17 cellular contexts compared by ENCODE assay signal in the genomic region with DNA sequence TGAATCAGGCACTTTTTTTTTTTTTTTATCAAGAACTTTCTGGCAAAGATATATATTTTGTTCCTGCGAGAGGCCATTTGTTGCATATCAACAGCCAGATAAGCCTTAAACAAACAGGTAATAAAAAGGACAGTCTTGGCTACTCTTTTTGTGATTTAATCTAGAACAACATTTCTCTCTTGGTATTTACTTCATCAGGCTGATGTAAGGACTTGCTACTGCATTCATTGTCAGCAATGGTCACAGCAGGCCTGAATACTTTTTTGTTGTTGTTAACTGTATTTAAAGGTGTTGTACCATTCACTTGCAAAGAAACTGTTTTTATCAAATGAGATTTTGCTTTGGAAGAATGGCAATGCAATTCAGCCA.
DNase-seq lines count a peak whose midpoint lies in the region; ATAC-seq and TF ChIP-seq lines count a peak whose summit lies in the region.
"Had no signal": no experiment of that assay in that cellular context is flagged by ENCODE, and none has a peak within 500 bp of the region (broad histone marks: within the 10 kb centered on the region; RNA-seq: fewer than 3 reads in every experiment).

No MANE protein-coding gene starts in this region.

- no peaks in the 10 kb centered on the region for H3K27me3 ChIP-seq in H9 (ENCODE audit: insufficient read depth, low read length)
- no peaks in the 10 kb centered on the region for H3K27me3 ChIP-seq in SJCRH30
- no peaks in the 10 kb centered on the region for H3K27me3 ChIP-seq in subcutaneous abdominal adipose tissue (ENCODE audit: control insufficient read depth in 5 of 5, insufficient read depth in 4 of 5, low read length in 5 of 5)
- H3K27me3 ChIP-seq: neural progenitor cell, right atrium auricular region had no signal

- no peak overlapping the region for H3K4ac ChIP-seq in H9 (ENCODE audit: low read depth, low read length)

- H3K4me3 ChIP-seq in SJCRH30 (no peak overlapping the region), fibroblast of pulmonary artery (replicated peaks; ENCODE audit: low read depth, low read length) (no peak overlapping the region), subcutaneous abdominal adipose tissue (ENCODE audit: low read depth in 1 of 5, low read length in 5 of 5) (no peak overlapping the region)
- H3K4me3 ChIP-seq: K562, neural progenitor cell, right atrium auricular region had no signal

- no peaks in the 10 kb centered on the region for H3K27me3 Mint-ChIP-seq in H9 (ENCODE audit: low read depth)

- no peak overlapping the region for H2AK5ac ChIP-seq in H9 (ENCODE audit: insufficient read length, low read length)

- peak overlapping the region; percentile 68 to 90 (median 82); a peak in 6 of 7 replicates for H3K27ac Mint-ChIP-seq in H9
- H3K27ac Mint-ChIP-seq: immature natural killer cell; neural progenitor cell; T-helper 1 cell treated with Interleukin-12 subunit alpha and Interleukin-12 subunit beta and Interleukin-4 antibody, amounts not matched to agents 30 μg/mL and 1 μg/mL, for 36 hours had no signal

- no peak overlapping the region for H4K8ac ChIP-seq in H9 (replicated peaks; ENCODE audit: insufficient read length, low read depth, low read length)

- no peak overlapping the region for H2BK20ac ChIP-seq in H9 (ENCODE audit: low read depth, low read length, poor library complexity, severe bottlenecking)

- no peaks in the 10 kb centered on the region for H3K79me2 ChIP-seq in H9 (ENCODE audit: insufficient read depth, low read length)

- peak overlapping the region; percentile 24 for H3K4me2 ChIP-seq in H9 (ENCODE audit: insufficient read depth, insufficient read length, low read length)
- H3K4me2 ChIP-seq: neural progenitor cell had no signal

- H3K79me1 ChIP-seq in H9 (ENCODE audit: insufficient read depth, low read depth, low read length, poor library complexity, severe bottlenecking) = no peaks in the 10 kb centered on the region

- H4K20me1 ChIP-seq in H9 (ENCODE audit: control insufficient read depth, insufficient read depth, insufficient read length) = no peaks in the 10 kb centered on the region

- no peaks in the 10 kb centered on the region for H3K36me3 ChIP-seq in SJCRH30
- no peaks in the 10 kb centered on the region for H3K36me3 ChIP-seq in subcutaneous abdominal adipose tissue (ENCODE audit: control insufficient read depth in 5 of 5, insufficient read depth in 5 of 5, low read length in 5 of 5)
- H3K36me3 ChIP-seq: neural progenitor cell, right atrium auricular region had no signal

- H2AFZ ChIP-seq in H9 (ENCODE audit: low read length) = no peak overlapping the region
- H2AFZ ChIP-seq: neural progenitor cell had no signal

- H2BK5ac ChIP-seq in H9 (ENCODE audit: insufficient read length, low read length) = no peak overlapping the region

- no peak overlapping the region for H3K18ac ChIP-seq in H9 (ENCODE audit: insufficient read length, low read depth, low read length)

- H3K4me1 Mint-ChIP-seq in H9 = peaks cover 43 to 45% of the 10 kb centered on the region in 2 experiments
- H3K4me1 Mint-ChIP-seq: immature natural killer cell had no signal

- DNase-seq in H9 = no peak
- DNase-seq in SJCRH30 = no peak
- DNase-seq in fibroblast of pulmonary artery (ENCODE audit: low read depth) = peak; percentile 42
- DNase-seq in mucosa of gallbladder (ENCODE audit: low spot score) = no peak
- DNase-seq in cortex of kidney (lab: John Stamatoyannopoulos, UW) = no peak
- DNase-seq: DMS 273 treated with DMSO at 0.1 percent for 48 hours; immature natural killer cell; NCI-H1092; NCI-H2107; RPMI8226; stimulated activated CD4-positive, alpha-beta T cell treated with anti-CD3 and anti-CD28 coated beads, Interleukin-1b, Interleukin-23, amount 100 ng/mL, for 48 hours had no signal

- no peak overlapping the region for H3K56ac ChIP-seq in H9 (ENCODE audit: insufficient read length, low read depth, low read length)

- peak overlapping the region in 1 of 2 experiments; percentile 7; a peak in 1 of 5 replicates for H3K4me3 Mint-ChIP-seq in H9
- H3K4me3 Mint-ChIP-seq: immature natural killer cell; neural progenitor cell; T-helper 1 cell treated with Interleukin-12 subunit alpha and Interleukin-12 subunit beta and Interleukin-4 antibody, amounts not matched to agents 30 μg/mL and 1 μg/mL, for 36 hours had no signal

- no peak overlapping the region for H3K14ac ChIP-seq in H9 (ENCODE audit: insufficient read depth, low read length)

- no peaks in the 10 kb centered on the region; a peak in 1 of 5 replicates for H3K9me3 Mint-ChIP-seq in H9
- H3K9me3 Mint-ChIP-seq: neural progenitor cell; T-helper 1 cell treated with Interleukin-12 subunit alpha and Interleukin-12 subunit beta and Interleukin-4 antibody, amounts not matched to agents 30 μg/mL and 1 μg/mL, for 36 hours had no signal

- H3K36me3 Mint-ChIP-seq in H9 (ENCODE audit: insufficient read depth in 1 of 3, low read depth in 3 of 3) = no peaks in the 10 kb centered on the region; a peak in 1 of 7 replicates
- H3K36me3 Mint-ChIP-seq: immature natural killer cell, neural progenitor cell had no signal

- ATAC-seq in GM18909 (IDR thresholded peaks at IDR 0.05; ENCODE audit: poor library complexity, unreplicated experiment) = no peak
- ATAC-seq: K562 had no signal

- H3K23me2 ChIP-seq in H9 (ENCODE audit: insufficient read length, low read depth, low read length, poor library complexity, severe bottlenecking) = no peaks in the 10 kb centered on the region

- peaks cover 2% of the 10 kb centered on the region; the same call in 1 of the 2 replicates for H3K4me1 ChIP-seq in H9 (ENCODE audit: insufficient read depth, low read length)
- H3K4me1 ChIP-seq in SJCRH30 = peaks cover 17% of the 10 kb centered on the region
- H3K4me1 ChIP-seq in subcutaneous abdominal adipose tissue (ENCODE audit: control insufficient read depth in 5 of 5, insufficient read depth in 5 of 5, low read length in 5 of 5) = peaks cover 0 to 42% (median 15%) of the 10 kb centered on the region in 5 donors

- no peak overlapping the region for H3K23ac ChIP-seq in H9 (ENCODE audit: insufficient read length, low read depth, low read length)

- TF ChIP-seq CTCF in H9 (conservative IDR thresholded peaks at IDR 0.05) (no peak), fibroblast of pulmonary artery (IDR thresholded peaks at IDR 0.05; ENCODE audit: low read length, missing control alignments) (no peak)

- no CpG with 5 or more reads among the region's 1 CpG for WGBS in H9 (ENCODE audit: extremely low coverage, insufficient read length, low lambda C conversion rate)

- H3T11ph ChIP-seq in H9 (ENCODE audit: low read length) = no peak overlapping the region

- H2BK12ac ChIP-seq in H9 (ENCODE audit: insufficient read length, low read depth, low read length) = no peak overlapping the region

- H2BK120ac ChIP-seq in H9 (ENCODE audit: low read depth, low read length, poor library complexity, severe bottlenecking) = no peak overlapping the region

- no peaks in the 10 kb centered on the region for H3K9me3 ChIP-seq in H9 (ENCODE audit: control insufficient read depth, low read depth, low read length)
- no peaks in the 10 kb centered on the region for H3K9me3 ChIP-seq in SJCRH30 (replicated peaks)
- no peaks in the 10 kb centered on the region for H3K9me3 ChIP-seq in subcutaneous abdominal adipose tissue (ENCODE audit: control insufficient read depth in 5 of 5, low read length in 5 of 5)
- H3K9me3 ChIP-seq: right atrium auricular region had no signal

- no peak overlapping the region for H4K5ac ChIP-seq in H9 (ENCODE audit: insufficient read length, low read depth, low read length)

- H4K91ac ChIP-seq in H9 (ENCODE audit: insufficient read length, low read depth, low read length) = no peak overlapping the region

- H3K9ac ChIP-seq in H9 (ENCODE audit: extremely low read depth, insufficient read length, low read length) (no peak overlapping the region), subcutaneous abdominal adipose tissue (ENCODE audit: low read length in 5 of 5) (no peak overlapping the region)
- H3K9ac ChIP-seq: neural progenitor cell had no signal

- no peak overlapping the region for H2BK15ac ChIP-seq in H9 (ENCODE audit: low read depth, low read length)

- peak overlapping the region; percentile 46 for H3K27ac ChIP-seq in H9 (ENCODE audit: insufficient read length, low read depth, low read length)
- H3K27ac ChIP-seq in SJCRH30 = peak overlapping the region; percentile 21; the same call in 1 of the 2 replicates
- H3K27ac ChIP-seq in subcutaneous abdominal adipose tissue (ENCODE audit: low read depth, low read length) = peak overlapping the region; percentile 15
- H3K27ac ChIP-seq: neural progenitor cell, right atrium auricular region had no signal
